Comparison of ENCODE assay signal across 9 cellular contexts in the genomic region with DNA sequence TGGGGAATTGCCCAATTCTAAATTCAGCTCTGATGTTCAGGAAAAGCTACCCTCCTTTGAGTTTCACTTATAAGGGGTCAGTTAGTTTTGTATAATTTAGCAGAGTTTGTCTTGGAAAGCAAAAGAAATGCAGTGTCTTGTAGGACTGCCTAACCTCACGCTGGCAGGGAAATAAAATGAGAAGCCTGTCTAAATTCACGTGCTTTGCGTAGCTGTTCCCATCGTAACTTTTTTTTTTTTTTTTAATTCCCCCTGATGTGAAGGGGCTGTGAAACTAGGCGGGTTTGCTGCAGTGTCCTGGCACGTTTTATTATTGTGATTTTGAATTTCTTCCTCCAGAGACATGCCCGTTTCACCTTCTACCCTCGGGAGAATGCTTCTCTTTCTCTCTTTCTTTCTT. TPM values are rescaled to one million over a fixed set of nuclear protein-coding genes. Genes with fewer than 3 reads are reported as not detected.
DNase-seq lines count a peak whose midpoint lies in the region; ATAC-seq and TF ChIP-seq lines count a peak whose summit lies in the region.
"Had no signal": no experiment of that assay in that cellular context is flagged by ENCODE, and none has a peak within 500 bp of the region (broad histone marks: within the 10 kb centered on the region; RNA-seq: fewer than 3 reads in every experiment).

No MANE protein-coding gene starts in this region.

- H3K18ac ChIP-seq in mesenchymal stem cell (ENCODE audit: low read depth in 1 of 2, low read length in 2 of 2), result peak overlapping the region in 1 of 2 experiments; percentile 14

- peaks cover 49% of the 10 kb centered on the region for H3K4me1 Mint-ChIP-seq in stimulated activated naive CD8-positive, alpha-beta T cell treated with anti-CD3 and anti-CD28 coated beads, Interleukin-15, amount 100 ng/mL, for 72 hours

- no peak overlapping the region for H3K27ac Mint-ChIP-seq in stimulated activated naive CD8-positive, alpha-beta T cell treated with anti-CD3 and anti-CD28 coated beads, Interleukin-15, amount 100 ng/mL, for 72 hours

- H3K4me3 Mint-ChIP-seq in stimulated activated naive CD8-positive, alpha-beta T cell treated with anti-CD3 and anti-CD28 coated beads, Interleukin-15, amount 100 ng/mL, for 72 hours, result no peak overlapping the region

- H3K9me3 Mint-ChIP-seq in stimulated activated naive CD8-positive, alpha-beta T cell treated with anti-CD3 and anti-CD28 coated beads, Interleukin-15, amount 100 ng/mL, for 72 hours, result no peaks in the 10 kb centered on the region

- TF ChIP-seq CTCF in choroid plexus epithelial cell (conservative IDR thresholded peaks at IDR 0.05; ENCODE audit: low read depth, low read length) (no peak), thyroid gland (IDR thresholded peaks at IDR 0.05) (no peak)

- no peak overlapping the region for H3K27ac ChIP-seq in mesenchymal stem cell (ENCODE audit: low read length, poor library complexity, severe bottlenecking)
- peak overlapping the region in 2 of 3 donors; percentile 19 to 66 for H3K27ac ChIP-seq in thyroid gland

- H3K9ac ChIP-seq in mesenchymal stem cell (ENCODE audit: low read length), result peak overlapping the region; percentile 99

- WGBS in mesenchymal stem cell, result 0% methylated on average over 4 of the region's 8 CpGs
- WGBS in thyroid gland, 2 donors, result 22 to 32% methylated on average over 8 of the region's 8 CpGs

- H3K9me3 ChIP-seq in mesenchymal stem cell (ENCODE audit: control insufficient read depth, low read length) (no peaks in the 10 kb centered on the region), thyroid gland (no peaks in the 10 kb centered on the region)

- H3K4me2 ChIP-seq in mesenchymal stem cell (ENCODE audit: low read length, poor library complexity, severe bottlenecking), result peak overlapping the region; percentile 10

- peaks cover 14% of the 10 kb centered on the region for H3K4me1 ChIP-seq in mesenchymal stem cell (ENCODE audit: control insufficient read depth, insufficient read depth, low read depth, low read length)
- peaks cover 4 to 21% of the 10 kb centered on the region in 2 donors for H3K4me1 ChIP-seq in thyroid gland

- H3K27me3 ChIP-seq in mesenchymal stem cell (ENCODE audit: control insufficient read depth in 1 of 2, insufficient read depth in 1 of 2, low read length in 2 of 2) (peaks cover 0 to 7% of the 10 kb centered on the region in 2 experiments), thyroid gland (peaks cover 6% of the 10 kb centered on the region)

- intact Hi-C loops in thyroid gland (cut with DNase I), result loop anchor here (10.0 kb wide), 1 partner anchor 1038 kb away; no protein-coding TSS in a partner anchor

- no peak overlapping the region for H4K91ac ChIP-seq in mesenchymal stem cell (ENCODE audit: low read length)

- no peak overlapping the region for H2AK5ac ChIP-seq in mesenchymal stem cell (ENCODE audit: low read length, severe bottlenecking)

- H3K4ac ChIP-seq in mesenchymal stem cell (ENCODE audit: low read depth in 1 of 2, low read length in 2 of 2), result no peak overlapping the region

- H4K8ac ChIP-seq in mesenchymal stem cell (ENCODE audit: low read length), result no peak overlapping the region

- peak in 2 of 3 experiments; percentile 52 to 79 for DNase-seq in NCI-H1417 (lab: John Stamatoyannopoulos, UW)
- no peak for DNase-seq in NCI-H1417 treated with DMSO at 0.1 percent for 48 hours (lab: John Stamatoyannopoulos, UW)
- peak; percentile 20 for DNase-seq in choroid plexus epithelial cell (ENCODE audit: low read depth)
- DNase-seq in mesenchymal stem cell, result peak; percentile 36
- DNase-seq in thyroid gland, result no peak
- no peak for DNase-seq in T-helper 1 cell
- DNase-seq in NCI-H146 (lab: John Stamatoyannopoulos, UW), result no peak
- DNase-seq in stimulated activated naive CD8-positive, alpha-beta T cell treated with anti-CD3 and anti-CD28 coated beads, Interleukin-15, amount 100 ng/mL, for 72 hours, result no peak
- DNase-seq: stimulated activated CD4-positive, alpha-beta T cell treated with anti-CD3 and anti-CD28 coated beads, Interleukin-2, amount 100 ng/mL, for 24 hours had no signal

- no peak overlapping the region for H3K23ac ChIP-seq in mesenchymal stem cell (ENCODE audit: low read length in 2 of 2)

- H2BK12ac ChIP-seq in mesenchymal stem cell (ENCODE audit: low read length in 2 of 2), result no peak overlapping the region

- H2BK15ac ChIP-seq in mesenchymal stem cell (ENCODE audit: low read depth, poor library complexity, severe bottlenecking), result no peak overlapping the region

- H3K36me3 ChIP-seq in mesenchymal stem cell (ENCODE audit: control insufficient read depth in 1 of 2, insufficient read depth in 2 of 2, low read depth in 1 of 2, low read length in 2 of 2) (no peaks in the 10 kb centered on the region), thyroid gland (no peaks in the 10 kb centered on the region)

- peaks cover 2% of the 10 kb centered on the region for H3K79me1 ChIP-seq in mesenchymal stem cell (replicated peaks; ENCODE audit: low read length, poor library complexity, severe bottlenecking)

- no peak overlapping the region for H2BK120ac ChIP-seq in mesenchymal stem cell (ENCODE audit: low read depth, low read length)

- H3K4me3 ChIP-seq in choroid plexus epithelial cell (ENCODE audit: low read depth, low read length), result peak overlapping the region; percentile 73
- H3K4me3 ChIP-seq in mesenchymal stem cell (ENCODE audit: insufficient read depth in 1 of 2, low read depth in 1 of 2, low read length in 2 of 2), result peak overlapping the region in 1 of 2 experiments; percentile 85
- H3K4me3 ChIP-seq in thyroid gland (replicated peaks in 1 of 3), result peak overlapping the region in 1 of 3 donors; percentile 6

- H3K27me3 Mint-ChIP-seq in stimulated activated naive CD8-positive, alpha-beta T cell treated with anti-CD3 and anti-CD28 coated beads, Interleukin-15, amount 100 ng/mL, for 72 hours, result peaks cover 99% of the 10 kb centered on the region

- no peak for TF ChIP-seq POLR2A in thyroid gland (IDR thresholded peaks at IDR 0.05)

- H3K14ac ChIP-seq in mesenchymal stem cell (ENCODE audit: low read length in 2 of 2), result no peak overlapping the region

- H2BK5ac ChIP-seq in mesenchymal stem cell (ENCODE audit: low read depth, low read length, poor library complexity, severe bottlenecking), result no peak overlapping the region

- H2AFZ ChIP-seq in mesenchymal stem cell (ENCODE audit: low read depth, low read length), result no peak overlapping the region

- no peak for ATAC-seq in stimulated activated naive CD8-positive, alpha-beta T cell treated with anti-CD3 and anti-CD28 coated beads, Interleukin-15, amount 100 ng/mL, for 72 hours

RNA-seq across cellular contexts. Expression of a gene that starts 2.1 kb away (rescaled TPM):
- 24.4 TPM for polyA plus RNA-seq in mesenchymal stem cell (2013, experiment 1 of 2)
- 23.5 TPM for polyA plus RNA-seq in mesenchymal stem cell (2013, experiment 2 of 2)
- total RNA-seq in thyroid gland, result 10 to 100 TPM in 2 of 4 donors, 1 to 10 TPM in 2; 6.8 to 11.8 (median 9.4) TPM

Comparison
In these comparisons a context has a peak if more than half of its experiments do, and no peak if none do; other contexts are left out.
1. DNase-seq: peak in NCI-H1417 (2 of 3), choroid plexus epithelial cell (single experiment) and mesenchymal stem cell (single experiment); none in NCI-H1417 treated with DMSO at 0.1 percent for 48 hours (single experiment), thyroid gland (0 of 2), T-helper 1 cell (0 of 5), NCI-H146 (single experiment) and stimulated activated naive CD8-positive, alpha-beta T cell treated with anti-CD3 and anti-CD28 coated beads, Interleukin-15, amount 100 ng/mL, for 72 hours (0 of 2).